8 cellular contexts compared by ENCODE assay signal in the genomic region with DNA sequence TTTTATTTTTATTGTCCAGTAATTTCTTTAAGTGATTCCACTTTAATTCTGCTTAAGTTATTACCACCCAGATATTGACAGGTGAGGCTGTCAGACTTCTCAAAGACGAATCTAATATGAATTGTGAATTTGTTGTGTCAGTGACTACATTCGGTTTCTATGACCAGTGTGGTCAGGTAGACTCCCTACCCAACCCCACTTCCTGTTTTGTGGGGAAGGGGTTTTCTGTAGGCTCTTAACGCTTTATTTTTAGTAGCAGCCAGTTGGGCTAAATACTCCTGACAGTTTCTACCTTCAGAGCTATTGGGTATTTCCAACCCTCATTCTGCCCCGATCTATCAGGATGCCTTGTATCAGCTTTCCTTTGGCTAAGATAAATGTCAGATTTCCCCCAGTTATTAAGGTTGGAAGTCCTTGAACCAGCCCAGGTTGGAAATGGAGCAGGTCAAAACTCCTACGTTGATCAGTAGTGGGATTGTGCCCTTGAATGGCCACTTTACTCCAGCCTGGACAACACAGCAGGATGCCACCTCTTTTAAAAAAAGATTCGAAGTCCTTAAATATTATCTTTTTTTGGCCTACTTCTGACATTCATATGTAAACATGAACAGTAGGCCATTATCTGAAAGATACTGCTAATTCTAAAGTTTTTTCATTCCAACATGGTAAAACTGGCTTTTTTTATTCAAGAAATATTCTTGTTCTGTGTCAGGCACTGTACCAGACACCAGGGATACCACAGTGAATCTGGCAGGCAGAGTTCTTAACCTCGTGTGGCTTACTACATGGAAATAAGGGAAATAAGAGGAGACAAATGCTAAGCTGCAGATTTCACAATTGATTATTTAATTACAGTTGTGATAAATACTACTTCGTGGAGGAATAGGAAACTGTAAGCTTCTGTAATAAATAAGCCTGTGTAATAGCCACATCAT.
A peak's percentile ranks its signal among the peaks of the same experiment; 100 is the strongest.
DNase-seq lines count a peak whose midpoint lies in the region; ATAC-seq lines count a peak whose summit lies in the region.

No MANE protein-coding gene starts in this region.

- DNase-seq in activated CD8-positive, alpha-beta memory T cell treated with anti-CD3 and anti-CD28 coated beads, Interleukin-2, amount 50 U/mL, for 24 hours (ENCODE audit: extremely low read depth), result peak; percentile 9
- DNase-seq in activated CD8-positive, alpha-beta memory T cell treated with anti-CD3 and anti-CD28 coated beads for 24 hours, result no peak
- peak; percentile 12 for DNase-seq in OCI-M1 (lab: John Stamatoyannopoulos, UW)
- peak; percentile 9 to 22 for DNase-seq in stimulated activated CD8-positive, alpha-beta memory T cell treated with anti-CD3 and anti-CD28 coated beads, Interleukin-7, amount 100 ng/mL, for 48 hours (ENCODE audit: extremely low read depth in 1 of 2, low read depth in 1 of 2)
- DNase-seq in glomerular visceral epithelial cell (ENCODE audit: extremely low spot score), result no peak
- DNase-seq in DMS114 treated with DMSO at 0.1 percent for 48 hours (lab: John Stamatoyannopoulos, UW; ENCODE audit: unreplicated experiment), result no peak
- no peak for DNase-seq in GOT3 (lab: John Stamatoyannopoulos, UW)

- peak; percentile 85 for ATAC-seq in HG02884 (IDR thresholded peaks at IDR 0.05; ENCODE audit: unreplicated experiment)

Comparison
In these comparisons a context has a peak if more than half of its experiments do, and no peak if none do; other contexts are left out.
1. DNase-seq: peak in activated CD8-positive, alpha-beta memory T cell treated with anti-CD3 and anti-CD28 coated beads, Interleukin-2, amount 50 U/mL, for 24 hours (single experiment), OCI-M1 (single experiment) and stimulated activated CD8-positive, alpha-beta memory T cell treated with anti-CD3 and anti-CD28 coated beads, Interleukin-7, amount 100 ng/mL, for 48 hours (2 of 2); none in activated CD8-positive, alpha-beta memory T cell treated with anti-CD3 and anti-CD28 coated beads for 24 hours (single experiment), glomerular visceral epithelial cell (single experiment), DMS114 treated with DMSO at 0.1 percent for 48 hours (single experiment) and GOT3 (single experiment).